In genomic region chr20:45320948-45321595, GRCh38 we compare ENCODE assay signal across 10 cellular contexts. TPM values are rescaled to one million over a fixed set of nuclear protein-coding genes. Genes with fewer than 3 reads are reported as not detected.
DNase-seq lines count a peak whose midpoint lies in the region; ATAC-seq and TF ChIP-seq lines count a peak whose summit lies in the region.
"Had no signal": no experiment of that assay in that cellular context is flagged by ENCODE, and none has a peak within 500 bp of the region (broad histone marks: within the 10 kb centered on the region; RNA-seq: fewer than 3 reads in every experiment).

No MANE protein-coding gene starts in this region.

- no peaks in the 10 kb centered on the region for H3K36me3 Mint-ChIP-seq in type B pancreatic cell

- in situ Hi-C loops in GM23248 (cut with MboI): loop anchor here (5.0 kb wide), 1 partner anchor 121 kb away; no protein-coding TSS in a partner anchor

- ATAC-seq in GM18511 (IDR thresholded peaks at IDR 0.05; ENCODE audit: unreplicated experiment) (peak; percentile 90), HG02759 (IDR thresholded peaks at IDR 0.05; ENCODE audit: unreplicated experiment) (peak; percentile 81), GM19023 (IDR thresholded peaks at IDR 0.05; ENCODE audit: unreplicated experiment) (no peak)

- H3K27ac Mint-ChIP-seq in type B pancreatic cell: no peak overlapping the region

- peaks cover 4% of the 10 kb centered on the region for H3K27me3 Mint-ChIP-seq in type B pancreatic cell

- H3K36me3 ChIP-seq in mucosa of rectum (ENCODE audit: control insufficient read depth in 2 of 2, insufficient read depth in 2 of 2, low read length in 2 of 2) (peaks cover 4 to 12% of the 10 kb centered on the region in 2 donors), GM23248 (ENCODE audit: low read depth) (peaks cover 12% of the 10 kb centered on the region)
- H3K36me3 ChIP-seq: HAP-1 had no signal

- no peak overlapping the region for H3K4me2 ChIP-seq in GM23248 (ENCODE audit: unreplicated experiment)

- H4K20me1 ChIP-seq in GM23248 (ENCODE audit: insufficient read depth): no peaks in the 10 kb centered on the region

- H3K9ac ChIP-seq in mucosa of rectum (ENCODE audit: low read depth in 1 of 2, low read length in 2 of 2) (no peak overlapping the region), GM23248 (no peak overlapping the region)

- no peak overlapping the region for H3K4me3 Mint-ChIP-seq in type B pancreatic cell

- no peaks in the 10 kb centered on the region for H3K79me2 ChIP-seq in GM23248 (ENCODE audit: insufficient read depth)

- WGBS in GM23248 (ENCODE audit: low coverage in 1 of 2, low lambda C conversion rate in 2 of 2, missing lambda C conversion rate in 2 of 2), 2 experiments: 84 to 86% methylated on average over 5 of the region's 5 CpGs

- H3K4me3 ChIP-seq in mucosa of rectum (ENCODE audit: low read length in 2 of 2) (no peak overlapping the region), GM23248 (no peak overlapping the region)
- H3K4me3 ChIP-seq: HAP-1 had no signal

- no peak overlapping the region for H2AFZ ChIP-seq in GM23248

- H3K9me3 ChIP-seq in mucosa of rectum (ENCODE audit: control insufficient read depth in 2 of 2, low read length in 2 of 2): no peaks in the 10 kb centered on the region
- H3K9me3 ChIP-seq in GM23248 (ENCODE audit: low read depth): no peaks in the 10 kb centered on the region
- H3K9me3 ChIP-seq: HAP-1 had no signal

- H3K9me3 Mint-ChIP-seq in type B pancreatic cell: no peaks in the 10 kb centered on the region

- no peaks in the 10 kb centered on the region for H3K9me2 ChIP-seq in GM23248 (ENCODE audit: insufficient read depth)

- H3F3A ChIP-seq in GM23248 (ENCODE audit: insufficient read depth): peaks cover 38% of the 10 kb centered on the region

- no peak for TF ChIP-seq CTCF in type B pancreatic cell (conservative IDR thresholded peaks at IDR 0.05)

- DNase-seq in SIG-M5 treated with dmso at 0.1 percent for 504 hours (lab: John Stamatoyannopoulos, UW; ENCODE audit: unreplicated experiment) (peak; percentile 91), HCEC 1CT (no peak), GM23248 (no peak), type B pancreatic cell (ENCODE audit: extremely low spot score, unreplicated experiment) (no peak)

- H3K4me1 ChIP-seq in mucosa of rectum (ENCODE audit: control insufficient read depth in 2 of 2, insufficient read depth in 2 of 2, low read length in 2 of 2): peaks cover 0 to 18% of the 10 kb centered on the region in 2 donors
- no peaks in the 10 kb centered on the region for H3K4me1 ChIP-seq in GM23248 (ENCODE audit: insufficient read depth)
- H3K4me1 ChIP-seq: HAP-1 had no signal

- H3K27ac ChIP-seq in mucosa of rectum (ENCODE audit: low read depth in 2 of 2, low read length in 2 of 2) (peak overlapping the region; percentile 8 to 16), GM23248 (no peak overlapping the region)

- H3K4me1 Mint-ChIP-seq in type B pancreatic cell (ENCODE audit: unreplicated experiment): peaks cover 4% of the 10 kb centered on the region

- H3K27me3 ChIP-seq in mucosa of rectum (ENCODE audit: control insufficient read depth in 2 of 2, insufficient read depth in 2 of 2, low read length in 2 of 2): peaks cover 7 to 15% of the 10 kb centered on the region in 2 donors
- H3K27me3 ChIP-seq in GM23248 (replicated peaks; ENCODE audit: insufficient read depth): peaks cover 3% of the 10 kb centered on the region; the same call in 1 of the 2 replicates

RNA-seq across cellular contexts. Expression of gene MATN4, which starts 13.0 kb away (rescaled TPM):
- not detected in 2 replicates for total RNA-seq in GM23248 (2014; rRNA removed; shearing (Covaris generic))
- polyA plus RNA-seq in GM23248 (2016; fragmentation: Nextera tagmentation; extraction: Ambion mirVana): 0.09 TPM in 1 of 2 replicates, not detected in the other
- total RNA-seq in type B pancreatic cell (ENCODE audit: low replicate concordance): 0.75 TPM in 1 of 2 replicates, not detected in the other
- total RNA-seq: RPMI7951 had no signal

RNA-seq across cellular contexts. Expression of gene RBPJL, which starts 14.4 kb away (rescaled TPM):
- total RNA-seq in GM23248 (2014; rRNA removed; shearing (Covaris generic)): not detected in 2 replicates
- not detected in 2 replicates for polyA plus RNA-seq in GM23248 (2016; fragmentation: Nextera tagmentation; extraction: Ambion mirVana)
- total RNA-seq in type B pancreatic cell (ENCODE audit: low replicate concordance): not detected in 2 replicates
- total RNA-seq: RPMI7951 had no signal

RNA-seq across cellular contexts. Expression of gene SDC4, which starts 27.2 kb away (rescaled TPM):
- 368 and 410 TPM in 2 replicates for total RNA-seq in GM23248 (2014; rRNA removed; shearing (Covaris generic))
- polyA plus RNA-seq in GM23248 (2016; fragmentation: Nextera tagmentation; extraction: Ambion mirVana): 454 and 461 TPM in 2 replicates
- total RNA-seq in type B pancreatic cell (ENCODE audit: low replicate concordance): 67.2 and 133 TPM in 2 replicates

RNA-seq across cellular contexts. Expression of gene SYS1, which starts 41.9 kb away (rescaled TPM):
- total RNA-seq in GM23248 (2014; rRNA removed; shearing (Covaris generic)): 27.3 and 38.7 TPM in 2 replicates
- polyA plus RNA-seq in GM23248 (2016; fragmentation: Nextera tagmentation; extraction: Ambion mirVana): 24.6 and 27.1 TPM in 2 replicates
- total RNA-seq in type B pancreatic cell (ENCODE audit: low replicate concordance): 29.2 and 47.4 TPM in 2 replicates

RNA-seq across cellular contexts. Expression of gene TP53TG5, which starts 57.1 kb away (rescaled TPM):
- total RNA-seq in GM23248 (2014; rRNA removed; shearing (Covaris generic)): not detected in 2 replicates
- 0.42 and 0.55 TPM in 2 replicates for polyA plus RNA-seq in GM23248 (2016; fragmentation: Nextera tagmentation; extraction: Ambion mirVana)
- 0.57 TPM in 1 of 2 replicates, not detected in the other for total RNA-seq in type B pancreatic cell (ENCODE audit: low replicate concordance)
- total RNA-seq: RPMI7951 had no signal
